Comparison of ENCODE assay signal across 10 cellular contexts in genomic region chr15:43370310-43370974, GRCh38. TPM values are rescaled to one million over a fixed set of nuclear protein-coding genes. Genes with fewer than 3 reads are reported as not detected.
DNase-seq lines count a peak whose midpoint lies in the region; ATAC-seq, FAIRE-seq and TF ChIP-seq lines count a peak whose summit lies in the region.
"Had no signal": no experiment of that assay in that cellular context is flagged by ENCODE, and none has a peak within 500 bp of the region (broad histone marks: within the 10 kb centered on the region; RNA-seq: fewer than 3 reads in every experiment).

No MANE protein-coding gene starts in this region.

- H2AFZ ChIP-seq in K562 (ENCODE audit: low read depth, low read length), result peak overlapping the region; percentile 98
- H2AFZ ChIP-seq in smooth muscle cell (ENCODE audit: low read depth), result peak overlapping the region; percentile 99

- in situ Hi-C loops in K562 (cut with MboI), result no loop called here

- no peak for TF ChIP-seq CTCF in LNCaP clone FGC (IDR thresholded peaks at IDR 0.05; ENCODE audit: control insufficient read depth, extremely low read depth, insufficient read depth)
- no peak for TF ChIP-seq CTCF in K562 (IDR thresholded peaks at IDR 0.05 in 2 of 3, conservative IDR thresholded peaks at IDR 0.05 in 1 of 3; ENCODE audit: insufficient read depth in 2 of 3, low read depth in 1 of 3, low read length in 3 of 3)
- no peak for TF ChIP-seq CTCF in smooth muscle cell (IDR thresholded peaks at IDR 0.05; ENCODE audit: borderline replicate concordance, insufficient read depth, poor library complexity, severe bottlenecking)

- intact Hi-C loops in K562 (cut with micrococcal nuclease), result loop anchor here (5.0 kb wide), 1 partner anchor 142 kb away; no protein-coding TSS in a partner anchor

- no peaks in the 10 kb centered on the region for H3K27me3 ChIP-seq in K562 (ENCODE audit: control insufficient read depth in 2 of 2, insufficient read depth in 2 of 2, low read length in 2 of 2)
- no peaks in the 10 kb centered on the region for H3K27me3 ChIP-seq in smooth muscle cell (ENCODE audit: low read depth)

- H3K4me1 ChIP-seq in K562 (replicated peaks in 1 of 2; ENCODE audit: control insufficient read depth in 2 of 2, insufficient read depth in 2 of 2, low read length in 2 of 2), result peaks cover 13 to 16% of the 10 kb centered on the region in 2 experiments; a peak in 4 of 5 replicates
- peaks cover 18% of the 10 kb centered on the region for H3K4me1 ChIP-seq in smooth muscle cell (ENCODE audit: low read depth)

- H3K4me3 ChIP-seq in LNCaP clone FGC (ENCODE audit: low read depth, low read length), result peak overlapping the region; percentile 73
- peak overlapping the region; percentile 74 for H3K4me3 ChIP-seq in K562
- peak overlapping the region; percentile 99 for H3K4me3 ChIP-seq in smooth muscle cell

- TF ChIP-seq POLR2A in K562 (conservative IDR thresholded peaks at IDR 0.05), result no peak

- peak; percentile 54 for DNase-seq in DMS 273 (lab: John Stamatoyannopoulos, UW; ENCODE audit: unreplicated experiment)
- no peak for DNase-seq in DMS 273 treated with DMSO at 0.1 percent for 48 hours (lab: John Stamatoyannopoulos, UW)
- DNase-seq in LNCaP clone FGC (ENCODE audit: low read depth), result no peak
- DNase-seq in K562 (ENCODE audit: extremely low read depth in 1 of 4, low spot score in 3 of 4), result peak; percentile 59 to 64 (median 63)
- peak; percentile 48 for DNase-seq in iPS-NIHi11 (ENCODE audit: low spot score)
- peak; percentile 41 for DNase-seq in smooth muscle cell (lab: John Stamatoyannopoulos, UW; ENCODE audit: unreplicated experiment)
- no peak for DNase-seq in dedifferentiated amniotic fluid mesenchymal stem cell (ENCODE audit: extremely low spot score)

- H3F3A ChIP-seq in smooth muscle cell (ENCODE audit: low read depth), result no peaks in the 10 kb centered on the region

- CTCF ChIA-PET in K562 (lab: Yijun Ruan, JAX; ENCODE audit: low intra/inter-chr PET ratio), result interaction anchor here (0.6 kb wide), 1 partner anchor 140 kb away, joined by 8 read pairs; no protein-coding TSS in a partner anchor

- FAIRE-seq in K562 (lab: Jason Lieb, UNC), result peak; percentile 75
- FAIRE-seq: A204.1, colon had no signal

- H4K20me1 ChIP-seq in K562 (replicated peaks; ENCODE audit: control insufficient read depth, insufficient read depth, low read length) (0 out of 2 replicates have a peak, but pooled peaks cover 5% of the 10 kb centered on the region), smooth muscle cell (ENCODE audit: low read depth) (peaks cover 24% of the 10 kb centered on the region)

- TF ChIP-seq RAD21 in K562 (CRISPR knock-in tag; conservative IDR thresholded peaks at IDR 0.05 in 1 of 2, IDR thresholded peaks at IDR 0.05 in 1 of 2), result no peak

- no peaks in the 10 kb centered on the region for H3K9me3 ChIP-seq in K562 (replicated peaks; ENCODE audit: control insufficient read depth, insufficient read depth, low read depth, low read length)
- no peaks in the 10 kb centered on the region for H3K9me3 ChIP-seq in smooth muscle cell (replicated peaks; ENCODE audit: low read depth)

- H3K79me2 ChIP-seq in K562 (ENCODE audit: control insufficient read depth, insufficient read depth, low read length) (peaks cover 66% of the 10 kb centered on the region), smooth muscle cell (ENCODE audit: low read depth) (peaks cover 20% of the 10 kb centered on the region)

- H3K9ac ChIP-seq in K562 (ENCODE audit: insufficient read depth in 1 of 2, low read depth in 2 of 2, low read length in 2 of 2), result peak overlapping the region; percentile 83 to 98
- H3K9ac ChIP-seq in smooth muscle cell (ENCODE audit: low read depth), result peak overlapping the region; percentile 68

- H3K36me3 ChIP-seq in K562 (ENCODE audit: control insufficient read depth, insufficient read depth, low read length) (peaks cover 57% of the 10 kb centered on the region), smooth muscle cell (ENCODE audit: low read depth) (peaks cover 14% of the 10 kb centered on the region)

- BruUV-seq in K562 (replicated peaks; lab: Mats Ljungman, UMichigan), result no TSS peak

- 0% methylated on average over 29 of the region's 45 CpGs for WGBS in K562 (ENCODE audit: insufficient coverage, low coverage, missing lambda C conversion rate)
- WGBS in smooth muscle cell (ENCODE audit: low lambda C conversion rate), result 0% methylated on average over 30 of the region's 45 CpGs

- ATAC-seq in GM21528 (IDR thresholded peaks at IDR 0.05; ENCODE audit: low FRiP score, unreplicated experiment) (peak; percentile 47), K562 (peak; percentile 82)

- H3K27ac ChIP-seq in K562 (ENCODE audit: extremely low read depth, low read depth, low read length) (peak overlapping the region; percentile 89), smooth muscle cell (ENCODE audit: low read depth) (no peak overlapping the region)

- POLR2A ChIA-PET in K562 (lab: Yijun Ruan, JAX), result interaction anchor here (0.6 to 1.8 kb wide), 6 partner anchors 9 to 93 kb away, joined by 3 to 6 read pairs (median 3); no protein-coding TSS in a partner anchor

- TF ChIP-seq EP300 in K562 (IDR thresholded peaks at IDR 0.05; ENCODE audit: low read length), result no peak

- H3K4me2 ChIP-seq in K562 (ENCODE audit: insufficient read depth, low read length) (peak overlapping the region; percentile 93), smooth muscle cell (peak overlapping the region; percentile 95)

- H3K9me1 ChIP-seq in K562 (ENCODE audit: control insufficient read depth, insufficient read depth, low read length), result no peaks in the 10 kb centered on the region

RNA-seq across cellular contexts. Expression of gene ZSCAN29, which starts 0.4 kb away (rescaled TPM):
- 25.5 and 29.4 TPM in 2 replicates for total RNA-seq in K562 (2011; cell fraction: chromatin; rRNA removed; ENCODE audit: low replicate concordance)
- total RNA-seq in K562 (2011; cell fraction: nucleolus; rRNA removed), result 16.5 and 18.6 TPM in 2 replicates
- total RNA-seq in K562 (2011; cell fraction: nucleoplasm; rRNA removed), result 21.4 and 23.8 TPM in 2 replicates
- total RNA-seq in K562 (2014; rRNA removed) (28.6 and 30.0 TPM in 2 replicates), K562 (2014; rRNA removed; fragmentation: Illumina TruSeq; extraction: Trizol) (20.8 and 21.6 TPM in 2 replicates), K562 (2015; rRNA removed; fragmentation: Illumina TruSeq; extraction: Trizol) (26.0 and 28.1 TPM in 2 replicates), K562 (2021) (24.4 and 28.0 TPM in 2 replicates), smooth muscle cell (10.9 and 20.9 TPM in 2 replicates)
- polyA plus RNA-seq in K562 (2011; rRNA removed) (10.9 and 13.2 TPM in 2 replicates), K562 (2014; fragmentation: Illumina TruSeq; extraction: Trizol) (16.8 and 19.0 TPM in 2 replicates), K562 (2014; fragmentation: Nextera tagmentation; extraction: Ambion mirVana) (1 to 10 TPM; 2.5 to 2.7 TPM), K562 (2014; rRNA removed) (19.3 and 19.7 TPM in 2 replicates), smooth muscle cell (6.3 and 11.6 TPM in 2 replicates)
- 8.4 and 8.8 TPM in 2 replicates for polyA plus RNA-seq in K562 (2011; cell fraction: cytosol; rRNA removed)
- 14.9 and 21.4 TPM in 2 replicates for polyA plus RNA-seq in K562 (2011; cell fraction: nucleus; rRNA removed)
- 13.8 and 14.5 TPM in 2 replicates for polyA plus RNA-seq in K562 (2012)
- 15.0 and 16.3 TPM in 2 replicates for polyA minus RNA-seq in K562 (2011; rRNA and poly(A)+ RNA removed)
- 9.3 and 16.0 TPM in 2 replicates for polyA minus RNA-seq in K562 (2011; cell fraction: cytosol; rRNA and poly(A)+ RNA removed)
- 12.7 and 16.0 TPM in 2 replicates for polyA minus RNA-seq in K562 (2011; cell fraction: nucleus; rRNA and poly(A)+ RNA removed)

RNA-seq across cellular contexts. Expression of gene TUBGCP4, which starts 0.5 kb away (rescaled TPM):
- 77.2 and 87.0 TPM in 2 replicates for total RNA-seq in K562 (2011; cell fraction: chromatin; rRNA removed; ENCODE audit: low replicate concordance)
- total RNA-seq in K562 (2011; cell fraction: nucleolus; rRNA removed), result 47.2 and 55.4 TPM in 2 replicates
- 49.6 and 65.5 TPM in 2 replicates for total RNA-seq in K562 (2011; cell fraction: nucleoplasm; rRNA removed)
- 29.6 and 33.3 TPM in 2 replicates for total RNA-seq in K562 (2014; rRNA removed)
- total RNA-seq in K562 (2014; rRNA removed; fragmentation: Illumina TruSeq; extraction: Trizol), result 27.9 and 29.4 TPM in 2 replicates
- 26.5 and 29.5 TPM in 2 replicates for total RNA-seq in K562 (2015; rRNA removed; fragmentation: Illumina TruSeq; extraction: Trizol)
- 50.2 and 52.1 TPM in 2 replicates for total RNA-seq in K562 (2021)
- 30.6 and 40.2 TPM in 2 replicates for polyA plus RNA-seq in K562 (2011; rRNA removed)
- 21.7 and 24.4 TPM in 2 replicates for polyA plus RNA-seq in K562 (2011; cell fraction: cytosol; rRNA removed)
- polyA plus RNA-seq in K562 (2011; cell fraction: nucleus; rRNA removed), result 30.1 and 37.8 TPM in 2 replicates
- 21.1 and 23.9 TPM in 2 replicates for polyA plus RNA-seq in K562 (2012)
- 34.7 and 40.1 TPM in 2 replicates for polyA plus RNA-seq in K562 (2014; fragmentation: Illumina TruSeq; extraction: Trizol)
- 10 to 100 TPM; 10.7 to 13.1 TPM for polyA plus RNA-seq in K562 (2014; fragmentation: Nextera tagmentation; extraction: Ambion mirVana)
- 31.1 and 31.3 TPM in 2 replicates for polyA plus RNA-seq in K562 (2014; rRNA removed)
- polyA minus RNA-seq in K562 (2011; rRNA and poly(A)+ RNA removed), result 43.5 and 50.6 TPM in 2 replicates
- polyA minus RNA-seq in K562 (2011; cell fraction: cytosol; rRNA and poly(A)+ RNA removed), result 40.1 and 45.2 TPM in 2 replicates
- 44.8 and 56.8 TPM in 2 replicates for polyA minus RNA-seq in K562 (2011; cell fraction: nucleus; rRNA and poly(A)+ RNA removed)
- total RNA-seq in smooth muscle cell, result 5.9 and 11.4 TPM in 2 replicates
- 9.0 and 10.2 TPM in 2 replicates for polyA plus RNA-seq in smooth muscle cell

RNA-seq across cellular contexts. Expression of gene LCMT2, which starts 40.1 kb away (rescaled TPM):
- total RNA-seq in K562 (2011; cell fraction: chromatin; rRNA removed; ENCODE audit: low replicate concordance), result 25.3 and 38.0 TPM in 2 replicates
- total RNA-seq in K562 (2011; cell fraction: nucleolus; rRNA removed), result 27.9 and 30.5 TPM in 2 replicates
- 25.0 and 31.9 TPM in 2 replicates for total RNA-seq in K562 (2011; cell fraction: nucleoplasm; rRNA removed)
- total RNA-seq in K562 (2014; rRNA removed) (7.8 and 11.8 TPM in 2 replicates), K562 (2014; rRNA removed; fragmentation: Illumina TruSeq; extraction: Trizol) (16.5 and 18.6 TPM in 2 replicates), K562 (2015; rRNA removed; fragmentation: Illumina TruSeq; extraction: Trizol) (19.6 and 21.8 TPM in 2 replicates), K562 (2021) (15.2 and 16.0 TPM in 2 replicates), smooth muscle cell (5.0 and 5.7 TPM in 2 replicates)
- polyA plus RNA-seq in K562 (2011; rRNA removed) (14.9 and 22.3 TPM in 2 replicates), K562 (2014; fragmentation: Illumina TruSeq; extraction: Trizol) (15.3 and 18.2 TPM in 2 replicates), K562 (2014; fragmentation: Nextera tagmentation; extraction: Ambion mirVana) (1 to 10 TPM; 2.5 to 2.9 TPM), K562 (2014; rRNA removed) (12.7 and 14.2 TPM in 2 replicates), smooth muscle cell (2.2 and 5.4 TPM in 2 replicates)
- 10.0 and 10.4 TPM in 2 replicates for polyA plus RNA-seq in K562 (2011; cell fraction: cytosol; rRNA removed)
- polyA plus RNA-seq in K562 (2011; cell fraction: nucleus; rRNA removed), result 10.6 and 12.0 TPM in 2 replicates
- polyA plus RNA-seq in K562 (2012), result 8.2 and 11.1 TPM in 2 replicates
- polyA minus RNA-seq in K562 (2011; rRNA and poly(A)+ RNA removed), result 36.0 and 43.0 TPM in 2 replicates
- 8.3 and 13.5 TPM in 2 replicates for polyA minus RNA-seq in K562 (2011; cell fraction: cytosol; rRNA and poly(A)+ RNA removed)
- polyA minus RNA-seq in K562 (2011; cell fraction: nucleus; rRNA and poly(A)+ RNA removed), result 18.3 and 36.4 TPM in 2 replicates

Comparison
In these comparisons a context has a peak if more than half of its experiments do, and no peak if none do; other contexts are left out.
1. DNase-seq: peak in DMS 273 (single experiment), K562 (4 of 4), iPS-NIHi11 (single experiment) and smooth muscle cell (single experiment); none in DMS 273 treated with DMSO at 0.1 percent for 48 hours (single experiment), LNCaP clone FGC (single experiment) and dedifferentiated amniotic fluid mesenchymal stem cell (single experiment).
2. Peak in every context shown above with its lines, with median percentiles within 50 percentile points of each other: H3K4me3 ChIP-seq.